Comparison of ENCODE assay signal across 12 cellular contexts in the genomic region with DNA sequence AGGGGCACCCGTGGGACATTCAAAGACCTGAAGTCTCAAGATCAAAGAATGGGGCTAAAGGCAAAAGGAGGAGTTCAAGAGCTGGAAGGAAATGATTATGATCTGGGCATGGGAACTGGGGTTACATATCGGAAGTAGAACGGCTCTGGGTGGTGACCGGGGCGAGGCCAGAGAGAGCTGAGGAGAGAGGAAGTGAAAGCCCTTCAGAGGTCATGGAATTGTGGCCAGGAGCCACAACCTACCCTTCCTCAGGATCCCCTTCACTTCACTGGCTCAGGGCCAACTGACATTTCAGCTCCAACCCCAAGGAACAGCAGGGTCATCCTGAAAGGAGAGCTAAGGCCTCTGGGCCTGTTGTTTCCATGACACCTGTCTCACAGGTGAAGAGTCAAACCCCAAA. TPM values are rescaled to one million over a fixed set of nuclear protein-coding genes. Genes with fewer than 3 reads are reported as not detected.
DNase-seq lines count a peak whose midpoint lies in the region; ATAC-seq and TF ChIP-seq lines count a peak whose summit lies in the region.
"Had no signal": no experiment of that assay in that cellular context is flagged by ENCODE, and none has a peak within 500 bp of the region (broad histone marks: within the 10 kb centered on the region; RNA-seq: fewer than 3 reads in every experiment).

No MANE protein-coding gene starts in this region.

- no peak for TF ChIP-seq CTCF in SK-N-SH (IDR thresholded peaks at IDR 0.05)
- no peak for TF ChIP-seq CTCF in lower lobe of right lung (IDR thresholded peaks at IDR 0.05)
- TF ChIP-seq CTCF in transverse colon (IDR thresholded peaks at IDR 0.05), result no peak

- no peak for TF ChIP-seq EP300 in SK-N-SH (IDR thresholded peaks at IDR 0.05; ENCODE audit: borderline replicate concordance in 1 of 2, low read depth in 1 of 2, low read length in 1 of 2)
- no peak for TF ChIP-seq EP300 in transverse colon (IDR thresholded peaks at IDR 0.05; ENCODE audit: low read depth)

- peak overlapping the region; percentile 43; the same call in 1 of the 2 replicates for H3K4me2 ChIP-seq in SK-N-SH

- no peak for TF ChIP-seq POLR2A in transverse colon (IDR thresholded peaks at IDR 0.05)

- no peaks in the 10 kb centered on the region for H3K27me3 ChIP-seq in SK-N-SH (ENCODE audit: insufficient read depth)
- no peaks in the 10 kb centered on the region for H3K27me3 ChIP-seq in lower lobe of right lung (ENCODE audit: low read depth)
- H3K27me3 ChIP-seq in transverse colon, result no peaks in the 10 kb centered on the region
- H3K27me3 ChIP-seq: body of pancreas had no signal

- H3K9ac ChIP-seq in SK-N-SH, result no peak overlapping the region

- ATAC-seq in SK-N-SH treated with all-trans-retinoic acid at 6 μM for 48 hours (no peak), lower lobe of right lung (peak; percentile 68 to 78)

- no peaks in the 10 kb centered on the region for H3K9me3 Mint-ChIP-seq in activated CD4-positive, alpha-beta memory T cell treated with anti-CD3 and anti-CD28 coated beads, Interleukin-2, amount 10 ng/mL, durations not matched to agents 7 days and 5 days

- H3K9me2 ChIP-seq in SK-N-SH, result no peaks in the 10 kb centered on the region

- no peak overlapping the region for H3K27ac Mint-ChIP-seq in activated CD4-positive, alpha-beta memory T cell treated with anti-CD3 and anti-CD28 coated beads, Interleukin-2, amount 10 ng/mL, durations not matched to agents 7 days and 5 days

- CTCF ChIA-PET in SK-N-SH (lab: Yijun Ruan, JAX), result interaction anchor here (0.7 to 1.6 kb wide), 3 partner anchors 57 to 143 kb away, joined by 3 to 7 read pairs (median 3); no protein-coding TSS in a partner anchor
- CTCF ChIA-PET in activated CD4-positive, alpha-beta memory T cell treated with anti-CD3 and anti-CD28 coated beads, Interleukin-2, amount 10 ng/mL, durations not matched to agents 7 days and 5 days (lab: Charles Lee), result no interaction called here

- POLR2A ChIA-PET in SK-N-SH (lab: Yijun Ruan, JAX), result no interaction called here
- POLR2A ChIA-PET in activated CD4-positive, alpha-beta memory T cell treated with anti-CD3 and anti-CD28 coated beads, Interleukin-2, amount 10 ng/mL, durations not matched to agents 7 days and 5 days (lab: Charles Lee), result no interaction called here

- H3K36me3 ChIP-seq in SK-N-SH (replicated peaks in 1 of 2; ENCODE audit: control insufficient read depth in 1 of 2, insufficient read depth in 2 of 2, low read length in 1 of 2) (no peaks in the 10 kb centered on the region), lower lobe of right lung (no peaks in the 10 kb centered on the region), transverse colon (no peaks in the 10 kb centered on the region)

- H2AFZ ChIP-seq in SK-N-SH (ENCODE audit: low read depth), result no peak overlapping the region

- no peaks in the 10 kb centered on the region for H3K9me3 ChIP-seq in SK-N-SH
- no peaks in the 10 kb centered on the region for H3K9me3 ChIP-seq in lower lobe of right lung
- H3K9me3 ChIP-seq in transverse colon, result no peaks in the 10 kb centered on the region
- H3K9me3 ChIP-seq: body of pancreas had no signal

- no peak overlapping the region for H3K4me3 ChIP-seq in SK-N-SH (ENCODE audit: low read depth in 2 of 2, low read length in 1 of 2)
- no peak overlapping the region for H3K4me3 ChIP-seq in lower lobe of right lung
- H3K4me3 ChIP-seq in transverse colon, result no peak overlapping the region
- H3K4me3 ChIP-seq: body of pancreas had no signal

- H3K4me1 Mint-ChIP-seq in activated CD4-positive, alpha-beta memory T cell treated with anti-CD3 and anti-CD28 coated beads, Interleukin-2, amount 10 ng/mL, durations not matched to agents 7 days and 5 days, result no peaks in the 10 kb centered on the region

- intact Hi-C loops in lower lobe of right lung (cut with DNase I) (no loop called here), transverse colon (cut with DNase I; ENCODE audit: low total_unique reads) (no loop called here)

- in situ Hi-C loops in transverse colon (cut with MboI; ENCODE audit: low pct_ligation_motif_present in 1 of 4, low pct_unique_long_range_greater_than_20kb in 1 of 4, low sequenced_read_pairs in 3 of 4), result no loop called here

- H3K4me1 ChIP-seq in SK-N-SH (ENCODE audit: control insufficient read depth in 1 of 2, insufficient read depth in 2 of 2, low read depth in 1 of 2, low read length in 1 of 2) (peaks cover 0 to 4% of the 10 kb centered on the region in 2 experiments; a peak in 2 of 4 replicates), lower lobe of right lung (peaks cover 22% of the 10 kb centered on the region), transverse colon (peaks cover 0 to 20% (median 9%) of the 10 kb centered on the region in 4 donors)
- H3K4me1 ChIP-seq: body of pancreas had no signal

- TF ChIP-seq RAD21 in SK-N-SH (IDR thresholded peaks at IDR 0.05; ENCODE audit: low read length), result no peak

- H3K4me3 Mint-ChIP-seq in activated CD4-positive, alpha-beta memory T cell treated with anti-CD3 and anti-CD28 coated beads, Interleukin-2, amount 10 ng/mL, durations not matched to agents 7 days and 5 days, result no peak overlapping the region

- no peaks in the 10 kb centered on the region for H3K27me3 Mint-ChIP-seq in activated CD4-positive, alpha-beta memory T cell treated with anti-CD3 and anti-CD28 coated beads, Interleukin-2, amount 10 ng/mL, durations not matched to agents 7 days and 5 days

- no peak for DNase-seq in SK-N-SH
- peak; percentile 9 for DNase-seq in activated CD4-positive, alpha-beta memory T cell treated with anti-CD3 and anti-CD28 coated beads, Interleukin-2, amount 10 ng/mL, durations not matched to agents 7 days and 5 days
- DNase-seq in lower lobe of right lung, result peak; percentile 66
- DNase-seq in transverse colon, result peak; percentile 11
- no peak for DNase-seq in GM03348 (ENCODE audit: low spot score)
- no peak for DNase-seq in NCI-H510A treated with DMSO at 0.1 percent for 48 hours (lab: John Stamatoyannopoulos, UW)
- no peak for DNase-seq in NCI-H2171 (lab: John Stamatoyannopoulos, UW)
- DNase-seq: activated T-cell treated with anti-CD3 and anti-CD28 coated beads for 4 hours, NCI-H146 had no signal

- H4K20me1 ChIP-seq in SK-N-SH (ENCODE audit: insufficient read depth), result no peaks in the 10 kb centered on the region

- no peaks in the 10 kb centered on the region for H3K79me2 ChIP-seq in SK-N-SH (ENCODE audit: insufficient read depth)

- WGBS in SK-N-SH (ENCODE audit: low lambda C conversion rate), result 64% methylated on average over 5 of the region's 5 CpGs
- 61 to 65% methylated on average over 4 to 5 of the region's 5 CpGs for WGBS in transverse colon (ENCODE audit: low coverage in 1 of 2), 2 donors

- H3F3A ChIP-seq in SK-N-SH (replicated peaks; ENCODE audit: insufficient read depth), result peaks cover 4% of the 10 kb centered on the region

- H3K27ac ChIP-seq in SK-N-SH (ENCODE audit: low read depth in 2 of 2, low read length in 1 of 2) (peak overlapping the region; percentile 39 to 68; a peak in 3 of 4 replicates), lower lobe of right lung (peak overlapping the region; percentile 9), transverse colon (peak overlapping the region in 3 of 4 donors; percentile 33 to 62 (median 58))
- H3K27ac ChIP-seq: 22Rv1, body of pancreas had no signal

- H3K36me3 Mint-ChIP-seq in activated CD4-positive, alpha-beta memory T cell treated with anti-CD3 and anti-CD28 coated beads, Interleukin-2, amount 10 ng/mL, durations not matched to agents 7 days and 5 days (ENCODE audit: low read depth), result no peaks in the 10 kb centered on the region

TF ChIP-seq in SK-N-SH, 30 proteins besides CTCF, POLR2A, EP300 and RAD21:
- TF ChIP-seq NFIC (IDR thresholded peaks at IDR 0.05; ENCODE audit: borderline replicate concordance) (peak; percentile 29; the same call in 1 of the 2 replicates), TEAD4 (IDR thresholded peaks at IDR 0.05; ENCODE audit: borderline replicate concordance, insufficient read depth) (no peak)
- TF ChIP-seq, protein P1, sequence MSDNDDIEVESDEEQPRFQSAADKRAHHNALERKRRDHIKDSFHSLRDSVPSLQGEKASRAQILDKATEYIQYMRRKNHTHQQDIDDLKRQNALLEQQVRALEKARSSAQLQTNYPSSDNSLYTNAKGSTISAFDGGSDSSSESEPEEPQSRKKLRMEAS (IDR thresholded peaks at IDR 0.05; ENCODE audit: low read depth), result no peak

TF ChIP-seq in SK-N-SH treated with all-trans-retinoic acid at 6 μM for 48 hours, 23 proteins besides CTCF, POLR2A, EP300 and RAD21 (continues in another document):
- TF ChIP-seq, protein P2, sequence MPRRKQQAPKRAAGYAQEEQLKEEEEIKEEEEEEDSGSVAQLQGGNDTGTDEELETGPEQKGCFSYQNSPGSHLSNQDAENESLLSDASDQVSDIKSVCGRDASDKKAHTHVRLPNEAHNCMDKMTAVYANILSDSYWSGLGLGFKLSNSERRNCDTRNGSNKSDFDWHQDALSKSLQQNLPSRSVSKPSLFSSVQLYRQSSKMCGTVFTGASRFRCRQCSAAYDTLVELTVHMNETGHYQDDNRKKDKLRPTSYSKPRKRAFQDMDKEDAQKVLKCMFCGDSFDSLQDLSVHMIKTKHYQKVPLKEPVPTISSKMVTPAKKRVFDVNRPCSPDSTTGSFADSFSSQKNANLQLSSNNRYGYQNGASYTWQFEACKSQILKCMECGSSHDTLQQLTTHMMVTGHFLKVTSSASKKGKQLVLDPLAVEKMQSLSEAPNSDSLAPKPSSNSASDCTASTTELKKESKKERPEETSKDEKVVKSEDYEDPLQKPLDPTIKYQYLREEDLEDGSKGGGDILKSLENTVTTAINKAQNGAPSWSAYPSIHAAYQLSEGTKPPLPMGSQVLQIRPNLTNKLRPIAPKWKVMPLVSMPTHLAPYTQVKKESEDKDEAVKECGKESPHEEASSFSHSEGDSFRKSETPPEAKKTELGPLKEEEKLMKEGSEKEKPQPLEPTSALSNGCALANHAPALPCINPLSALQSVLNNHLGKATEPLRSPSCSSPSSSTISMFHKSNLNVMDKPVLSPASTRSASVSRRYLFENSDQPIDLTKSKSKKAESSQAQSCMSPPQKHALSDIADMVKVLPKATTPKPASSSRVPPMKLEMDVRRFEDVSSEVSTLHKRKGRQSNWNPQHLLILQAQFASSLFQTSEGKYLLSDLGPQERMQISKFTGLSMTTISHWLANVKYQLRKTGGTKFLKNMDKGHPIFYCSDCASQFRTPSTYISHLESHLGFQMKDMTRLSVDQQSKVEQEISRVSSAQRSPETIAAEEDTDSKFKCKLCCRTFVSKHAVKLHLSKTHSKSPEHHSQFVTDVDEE (CRISPR knock-in tag; IDR thresholded peaks at IDR 0.05), result no peak
- no peak for TF ChIP-seq ISL1 (CRISPR knock-in tag; IDR thresholded peaks at IDR 0.05)

RNA-seq across cellular contexts. Expression of a gene that starts 57.8 kb away (rescaled TPM):
- polyA plus RNA-seq in SK-N-SH (2012; rRNA removed), result 12.7 and 17.0 TPM in 2 replicates
- polyA plus RNA-seq in SK-N-SH (2012; cell fraction: cytosol; rRNA removed), result 8.9 and 12.4 TPM in 2 replicates
- polyA plus RNA-seq in SK-N-SH (2012; cell fraction: nucleus; rRNA removed), result 22.8 and 32.1 TPM in 2 replicates
- not detected for total RNA-seq in activated CD4-positive, alpha-beta memory T cell treated with anti-CD3 and anti-CD28 coated beads, Interleukin-2, amount 10 ng/mL, durations not matched to agents 7 days and 5 days
- total RNA-seq in lower lobe of right lung (3.5 TPM), transverse colon (10 to 100 TPM in 1 of 4 donors, 1 to 10 TPM in 3; 2.5 to 11.3 (median 2.8) TPM)

Comparison
In these comparisons a context has a peak if more than half of its experiments do, and no peak if none do; other contexts are left out.
1. DNase-seq: peak in activated CD4-positive, alpha-beta memory T cell treated with anti-CD3 and anti-CD28 coated beads, Interleukin-2, amount 10 ng/mL, durations not matched to agents 7 days and 5 days (single experiment), lower lobe of right lung (single experiment) and transverse colon (single experiment); none in SK-N-SH (single experiment), GM03348 (single experiment), NCI-H510A treated with DMSO at 0.1 percent for 48 hours (single experiment) and NCI-H2171 (single experiment).
2. Peak in every context shown above with its lines, with median percentiles within 50 percentile points of each other: H3K27ac ChIP-seq.